In the genomic region with DNA sequence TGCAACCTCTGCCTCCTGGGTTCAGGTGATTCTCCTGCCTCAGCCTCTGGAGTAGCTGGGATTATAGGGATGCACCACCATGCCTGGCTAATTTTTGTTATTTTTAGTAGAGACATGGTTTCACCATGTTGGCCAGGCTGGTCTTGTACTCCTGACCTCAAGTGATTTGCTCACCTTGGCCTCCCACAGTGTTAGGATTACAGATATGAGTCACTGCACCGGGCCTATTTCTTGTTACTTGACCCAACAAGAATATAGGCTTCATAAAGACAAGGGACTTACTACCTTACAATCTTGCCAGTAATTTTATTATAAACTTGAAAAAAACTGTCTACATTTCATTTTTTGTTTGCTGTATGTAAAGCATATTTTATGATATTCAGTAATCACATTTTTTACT, we compare ENCODE assay signal across 1 cellular context.
TF ChIP-seq lines count a peak whose summit lies in the region.

No MANE protein-coding gene starts in this region.

TF ChIP-seq in GM23338, 12 proteins besides CTCF, POLR2A, EP300 and RAD21:
- TF ChIP-seq ZNF114 (CRISPR knock-in tag; IDR thresholded peaks at IDR 0.05): no peak
- TF ChIP-seq, protein P1, sequence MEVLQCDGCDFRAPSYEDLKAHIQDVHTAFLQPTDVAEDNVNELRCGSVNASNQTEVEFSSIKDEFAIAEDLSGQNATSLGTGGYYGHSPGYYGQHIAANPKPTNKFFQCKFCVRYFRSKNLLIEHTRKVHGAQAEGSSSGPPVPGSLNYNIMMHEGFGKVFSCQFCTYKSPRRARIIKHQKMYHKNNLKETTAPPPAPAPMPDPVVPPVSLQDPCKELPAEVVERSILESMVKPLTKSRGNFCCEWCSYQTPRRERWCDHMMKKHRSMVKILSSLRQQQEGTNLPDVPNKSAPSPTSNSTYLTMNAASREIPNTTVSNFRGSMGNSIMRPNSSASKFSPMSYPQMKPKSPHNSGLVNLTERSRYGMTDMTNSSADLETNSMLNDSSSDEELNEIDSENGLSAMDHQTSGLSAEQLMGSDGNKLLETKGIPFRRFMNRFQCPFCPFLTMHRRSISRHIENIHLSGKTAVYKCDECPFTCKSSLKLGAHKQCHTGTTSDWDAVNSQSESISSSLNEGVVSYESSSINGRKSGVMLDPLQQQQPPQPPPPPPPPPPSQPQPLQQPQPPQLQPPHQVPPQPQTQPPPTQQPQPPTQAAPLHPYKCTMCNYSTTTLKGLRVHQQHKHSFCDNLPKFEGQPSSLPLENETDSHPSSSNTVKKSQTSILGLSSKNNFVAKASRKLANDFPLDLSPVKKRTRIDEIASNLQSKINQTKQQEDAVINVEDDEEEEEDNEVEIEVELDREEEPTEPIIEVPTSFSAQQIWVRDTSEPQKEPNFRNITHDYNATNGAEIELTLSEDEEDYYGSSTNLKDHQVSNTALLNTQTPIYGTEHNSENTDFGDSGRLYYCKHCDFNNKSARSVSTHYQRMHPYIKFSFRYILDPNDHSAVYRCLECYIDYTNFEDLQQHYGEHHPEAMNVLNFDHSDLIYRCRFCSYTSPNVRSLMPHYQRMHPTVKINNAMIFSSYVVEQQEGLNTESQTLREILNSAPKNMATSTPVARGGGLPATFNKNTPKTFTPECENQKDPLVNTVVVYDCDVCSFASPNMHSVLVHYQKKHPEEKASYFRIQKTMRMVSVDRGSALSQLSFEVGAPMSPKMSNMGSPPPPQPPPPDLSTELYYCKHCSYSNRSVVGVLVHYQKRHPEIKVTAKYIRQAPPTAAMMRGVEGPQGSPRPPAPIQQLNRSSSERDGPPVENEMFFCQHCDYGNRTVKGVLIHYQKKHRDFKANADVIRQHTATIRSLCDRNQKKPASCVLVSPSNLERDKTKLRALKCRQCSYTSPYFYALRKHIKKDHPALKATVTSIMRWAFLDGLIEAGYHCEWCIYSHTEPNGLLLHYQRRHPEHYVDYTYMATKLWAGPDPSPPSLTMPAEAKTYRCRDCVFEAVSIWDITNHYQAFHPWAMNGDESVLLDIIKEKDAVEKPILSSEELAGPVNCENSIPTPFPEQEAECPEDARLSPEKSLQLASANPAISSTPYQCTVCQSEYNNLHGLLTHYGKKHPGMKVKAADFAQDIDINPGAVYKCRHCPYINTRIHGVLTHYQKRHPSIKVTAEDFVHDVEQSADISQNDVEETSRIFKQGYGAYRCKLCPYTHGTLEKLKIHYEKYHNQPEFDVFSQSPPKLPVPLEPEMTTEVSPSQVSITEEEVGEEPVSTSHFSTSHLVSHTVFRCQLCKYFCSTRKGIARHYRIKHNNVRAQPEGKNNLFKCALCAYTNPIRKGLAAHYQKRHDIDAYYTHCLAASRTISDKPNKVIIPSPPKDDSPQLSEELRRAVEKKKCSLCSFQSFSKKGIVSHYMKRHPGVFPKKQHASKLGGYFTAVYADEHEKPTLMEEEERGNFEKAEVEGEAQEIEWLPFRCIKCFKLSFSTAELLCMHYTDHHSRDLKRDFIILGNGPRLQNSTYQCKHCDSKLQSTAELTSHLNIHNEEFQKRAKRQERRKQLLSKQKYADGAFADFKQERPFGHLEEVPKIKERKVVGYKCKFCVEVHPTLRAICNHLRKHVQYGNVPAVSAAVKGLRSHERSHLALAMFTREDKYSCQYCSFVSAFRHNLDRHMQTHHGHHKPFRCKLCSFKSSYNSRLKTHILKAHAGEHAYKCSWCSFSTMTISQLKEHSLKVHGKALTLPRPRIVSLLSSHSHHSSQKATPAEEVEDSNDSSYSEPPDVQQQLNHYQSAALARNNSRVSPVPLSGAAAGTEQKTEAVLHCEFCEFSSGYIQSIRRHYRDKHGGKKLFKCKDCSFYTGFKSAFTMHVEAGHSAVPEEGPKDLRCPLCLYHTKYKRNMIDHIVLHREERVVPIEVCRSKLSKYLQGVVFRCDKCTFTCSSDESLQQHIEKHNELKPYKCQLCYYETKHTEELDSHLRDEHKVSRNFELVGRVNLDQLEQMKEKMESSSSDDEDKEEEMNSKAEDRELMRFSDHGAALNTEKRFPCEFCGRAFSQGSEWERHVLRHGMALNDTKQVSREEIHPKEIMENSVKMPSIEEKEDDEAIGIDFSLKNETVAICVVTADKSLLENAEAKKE (CRISPR knock-in tag; IDR thresholded peaks at IDR 0.05): no peak
- no peak for TF ChIP-seq POLR2AphosphoS5 (IDR thresholded peaks at IDR 0.05; ENCODE audit: low read depth)
- TF ChIP-seq EZH2phosphoT487 (IDR thresholded peaks at IDR 0.05; ENCODE audit: unreplicated experiment): no peak
- no peak for TF ChIP-seq JUNB (IDR thresholded peaks at IDR 0.05; ENCODE audit: unreplicated experiment)
- no peak for TF ChIP-seq EZH2 (IDR thresholded peaks at IDR 0.05; ENCODE audit: low read depth, unreplicated experiment)
